ENCODE assay signal across 35 cellular contexts in genomic region chr1:99717005-99717404, GRCh38.
"Had no signal": no experiment of that assay in that cellular context is flagged by ENCODE, and none has a peak within 500 bp of the region (broad histone marks: within the 10 kb centered on the region; RNA-seq: fewer than 3 reads in every experiment).

No MANE protein-coding gene starts in this region.

- ATAC-seq: activated CD8-positive, alpha-beta T cell treated with anti-CD3 and anti-CD28 coated beads for 36 hours; activated naive CD4-positive, alpha-beta T cell treated with anti-CD3 and anti-CD28 coated beads, Interleukin-2, amount 50 U/mL, for 72 hours; activated T-cell treated with anti-CD3 and anti-CD28 coated beads, Interleukin-2, amount 50 U/mL, for 4 hours; activated T-cell treated with anti-CD3 and anti-CD28 coated beads, Interleukin-2, amount 50 U/mL, for 72 hours; activated T-helper 17 cell treated with anti-CD3 and anti-CD28 coated beads, Interleukin-2, amount 50 U/mL, for 72 hours; body of pancreas had no signal

- H3K36me3 ChIP-seq: brain microvascular endothelial cell, cardiac muscle cell had no signal

- FAIRE-seq: astrocyte, TTC549 had no signal

- H3K4me3 ChIP-seq: adrenal gland, body of pancreas, breast epithelium, cardiac muscle cell had no signal

- H3K27me3 ChIP-seq: adrenal gland, body of pancreas, brain microvascular endothelial cell, breast epithelium, cardiac muscle cell had no signal

- DNase-seq: activated B cell treated with CpG ODN at 0.5 μM for 24 hours; activated CD4-positive, alpha-beta memory T cell treated with anti-CD3 and anti-CD28 coated beads for 36 hours; activated CD4-positive, alpha-beta T cell treated with anti-CD3 and anti-CD28 coated beads for 4 hours; activated CD4-positive, alpha-beta T cell treated with anti-CD3 and anti-CD28 coated beads, Interleukin-2, amount 10 ng/mL, durations not matched to agents 24 days and 14 days; activated CD4-positive, alpha-beta T cell treated with anti-CD3 and anti-CD28 coated beads, Interleukin-2, amount 50 U/mL, for 1 hour; activated CD4-positive, alpha-beta T cell treated with anti-CD3 and anti-CD28 coated beads, Interleukin-2, amount 50 U/mL, for 4 hours; activated CD4-positive, CD25-positive, alpha-beta regulatory T cell treated with anti-CD3 and anti-CD28 coated beads, Interleukin-2, amount 50 U/mL, for 72 hours; activated CD8-positive, alpha-beta memory T cell treated with anti-CD3 and anti-CD28 coated beads, Interleukin-2, amount 50 U/mL, for 4 hours; activated CD8-positive, alpha-beta T cell treated with anti-CD3 and anti-CD28 coated beads for 36 hours; activated effector memory CD4-positive, alpha-beta T cell treated with anti-CD3 and anti-CD28 coated beads, Interleukin-2, amount 50 U/mL, for 16 hours; activated gamma-delta T cell treated with Interleukin-2 at 50 U/mL for 16 hours; activated naive CD4-positive, alpha-beta T cell; activated naive CD4-positive, alpha-beta T cell treated with anti-CD3 and anti-CD28 coated beads for 36 hours; activated naive CD4-positive, alpha-beta T cell treated with anti-CD3 and anti-CD28 coated beads, Interleukin-2, amount 50 U/mL, for 16 hours; activated naive CD8-positive, alpha-beta T cell treated with anti-CD3 and anti-CD28 coated beads for 36 hours; activated T-cell treated with anti-CD3 and anti-CD28 coated beads for 4 hours; activated T-cell treated with anti-CD3 and anti-CD28 coated beads, Interleukin-2, amount 50 U/mL, for 1 hour; activated T-cell treated with anti-CD3 and anti-CD28 coated beads, Interleukin-2, amount 50 U/mL, for 4 hours; activated T-cell treated with anti-CD3 and anti-CD28 coated beads, Interleukin-2, amount 50 U/mL, for 72 hours; adrenal gland; amniotic stem cell; aorta; body of pancreas; brain microvascular endothelial cell; caudate nucleus; cerebellar nuclear complex; T-helper 2 cell; T-helper 9 cell had no signal

- H3K27ac ChIP-seq: adrenal gland, body of pancreas, brain microvascular endothelial cell, breast epithelium, cardiac muscle cell, VCaP had no signal

- H3K9me3 ChIP-seq: adrenal gland, body of pancreas, breast epithelium had no signal

- H3K4me1 ChIP-seq: adrenal gland, body of pancreas, breast epithelium had no signal
